Comparison of ENCODE assay signal across 6 cellular contexts in the genomic region with DNA sequence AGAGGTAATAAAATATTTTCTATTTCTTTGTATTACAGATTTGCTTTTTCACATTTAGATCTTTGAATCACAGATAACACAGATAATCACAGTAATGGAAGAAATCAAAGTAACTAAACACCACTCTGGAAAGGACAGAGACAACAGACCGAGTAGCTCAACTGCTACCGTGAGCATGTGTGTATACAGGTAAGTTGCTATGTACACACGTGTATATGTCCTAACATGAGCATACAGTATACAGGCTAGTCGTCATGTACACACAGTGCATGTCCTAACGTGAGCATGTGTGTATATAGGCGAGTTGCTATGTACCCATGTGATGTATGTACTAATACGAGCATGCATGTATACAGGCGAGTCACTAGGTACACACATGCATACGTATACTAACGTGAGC.
"Had no signal": no experiment of that assay in that cellular context is flagged by ENCODE, and none has a peak within 500 bp of the region (broad histone marks: within the 10 kb centered on the region; RNA-seq: fewer than 3 reads in every experiment).

No MANE protein-coding gene starts in this region.

- H3K9me3 Mint-ChIP-seq: IgD-negative memory B cell had no signal

- ATAC-seq: K562 had no signal

- DNase-seq: IMR-90, KBM-7, KG1 had no signal

- H3K27ac ChIP-seq: HL-60 had no signal

- FAIRE-seq: K562 had no signal

- H3K4me3 ChIP-seq: K562 had no signal

- H3K27ac Mint-ChIP-seq: IgD-negative memory B cell had no signal
